16 cellular contexts compared by ENCODE assay signal in the genomic region with DNA sequence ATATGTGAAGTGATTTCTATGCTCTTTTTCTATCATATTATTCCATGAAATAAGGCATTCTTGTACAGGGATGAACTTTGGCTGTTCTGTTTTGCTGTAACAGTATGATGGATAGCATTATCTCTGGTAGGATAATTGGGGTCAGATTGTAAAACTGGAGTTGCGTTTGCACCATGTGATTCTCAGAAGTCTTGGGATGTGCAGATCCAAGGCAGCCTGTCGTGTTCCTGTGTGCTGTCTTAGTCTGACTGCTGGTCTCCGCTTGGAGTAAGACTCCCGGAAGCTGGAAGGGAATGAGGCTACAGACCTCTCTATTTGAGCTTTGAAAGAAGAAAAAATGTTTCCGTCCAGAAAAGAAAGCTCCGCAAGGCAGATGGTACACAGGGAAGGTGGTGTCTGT.
A peak's percentile ranks its signal among the peaks of the same experiment; 100 is the strongest.
DNase-seq lines count a peak whose midpoint lies in the region; TF ChIP-seq lines count a peak whose summit lies in the region.
"Had no signal": no experiment of that assay in that cellular context is flagged by ENCODE, and none has a peak within 500 bp of the region (broad histone marks: within the 10 kb centered on the region; RNA-seq: fewer than 3 reads in every experiment).

No MANE protein-coding gene starts in this region.

- DNase-seq in AG20443 (ENCODE audit: low spot score) (peak; percentile 34), adipocyte (ENCODE audit: low read depth) (no peak), fibroblast of villous mesenchyme (ENCODE audit: low read depth) (peak; percentile 67), type B pancreatic cell (ENCODE audit: extremely low spot score, unreplicated experiment) (no peak), AG08396 (ENCODE audit: low spot score) (no peak), dorsolateral prefrontal cortex (no peak)
- no peak for DNase-seq in activated T-cell treated with anti-CD3 and anti-CD28 coated beads, Interleukin-2, amount 50 U/mL, for 48 hours
- DNase-seq: BE2C; CD4-positive, alpha-beta T cell; GOT3; KBM-7; MV-4-11; NCI-H1417; NCI-H187 treated with DMSO at 0.1 percent for 48 hours had no signal

- H3K36me3 ChIP-seq in adipocyte (ENCODE audit: control insufficient read depth, insufficient read depth, low read length, severe bottlenecking) = peaks cover 6% of the 10 kb centered on the region
- H3K36me3 ChIP-seq: BE2C, SJSA1 had no signal

- peak overlapping the region; percentile 15 for H3K27ac Mint-ChIP-seq in type B pancreatic cell
- H3K27ac Mint-ChIP-seq: CD4-positive, alpha-beta T cell had no signal

- H3K4me1 Mint-ChIP-seq in type B pancreatic cell (ENCODE audit: unreplicated experiment) = peaks cover 19% of the 10 kb centered on the region

- no peak for TF ChIP-seq CTCF in fibroblast of villous mesenchyme (IDR thresholded peaks at IDR 0.05; ENCODE audit: insufficient read depth, low read depth, low read length)
- TF ChIP-seq CTCF in type B pancreatic cell (conservative IDR thresholded peaks at IDR 0.05) = no peak
- no peak for TF ChIP-seq CTCF in dorsolateral prefrontal cortex (IDR thresholded peaks at IDR 0.05 in 54 of 56, conservative IDR thresholded peaks at IDR 0.05 in 2 of 56; ENCODE audit: low read depth in 1 of 56, partially characterized antibody in 56 of 56)

- H3K27me3 Mint-ChIP-seq in type B pancreatic cell = no peaks in the 10 kb centered on the region
- H3K27me3 Mint-ChIP-seq: CD4-positive, alpha-beta T cell had no signal

- intact Hi-C loops in dorsolateral prefrontal cortex (cut with DNase I) = no loop called here

- H3K4me3 Mint-ChIP-seq in type B pancreatic cell = no peak overlapping the region
- H3K4me3 Mint-ChIP-seq: CD4-positive, alpha-beta T cell had no signal

- no peaks in the 10 kb centered on the region for H3K27me3 ChIP-seq in adipocyte (replicated peaks; ENCODE audit: control insufficient read depth, insufficient read depth, low read length)
- H3K27me3 ChIP-seq in dorsolateral prefrontal cortex = no peaks in the 10 kb centered on the region
- H3K27me3 ChIP-seq: BE2C, SJSA1 had no signal

- peaks cover 25% of the 10 kb centered on the region for H3K4me1 ChIP-seq in adipocyte (ENCODE audit: control insufficient read depth, insufficient read depth, low read length)
- H3K4me1 ChIP-seq: BE2C had no signal

- H3K9ac ChIP-seq in adipocyte (ENCODE audit: low read length) = peak overlapping the region; percentile 20

- H3K36me3 Mint-ChIP-seq in type B pancreatic cell = peaks cover 12% of the 10 kb centered on the region

- H3K27ac ChIP-seq in dorsolateral prefrontal cortex = no peak overlapping the region
- H3K27ac ChIP-seq: RWPE1, SJSA1 had no signal

- peaks cover 17% of the 10 kb centered on the region for H3K9me3 Mint-ChIP-seq in type B pancreatic cell

- H3K9me3 ChIP-seq in adipocyte (ENCODE audit: control insufficient read depth, low read length) = peaks cover 18% of the 10 kb centered on the region
- H3K9me3 ChIP-seq: BE2C had no signal

- H3K4me3 ChIP-seq in adipocyte (ENCODE audit: low read length) (peak overlapping the region; percentile 42), fibroblast of villous mesenchyme (ENCODE audit: low read depth, low read length) (no peak overlapping the region), dorsolateral prefrontal cortex (no peak overlapping the region)
- H3K4me3 ChIP-seq: SJSA1 had no signal

Comparison
In these comparisons a context has a peak if more than half of its experiments do, and no peak if none do; other contexts are left out.
1. DNase-seq: peak in AG20443 (single experiment) and fibroblast of villous mesenchyme (single experiment); none in adipocyte (single experiment), type B pancreatic cell (single experiment), AG08396 (single experiment), dorsolateral prefrontal cortex (0 of 10) and activated T-cell treated with anti-CD3 and anti-CD28 coated beads, Interleukin-2, amount 50 U/mL, for 48 hours (0 of 2).